In the genomic region with DNA sequence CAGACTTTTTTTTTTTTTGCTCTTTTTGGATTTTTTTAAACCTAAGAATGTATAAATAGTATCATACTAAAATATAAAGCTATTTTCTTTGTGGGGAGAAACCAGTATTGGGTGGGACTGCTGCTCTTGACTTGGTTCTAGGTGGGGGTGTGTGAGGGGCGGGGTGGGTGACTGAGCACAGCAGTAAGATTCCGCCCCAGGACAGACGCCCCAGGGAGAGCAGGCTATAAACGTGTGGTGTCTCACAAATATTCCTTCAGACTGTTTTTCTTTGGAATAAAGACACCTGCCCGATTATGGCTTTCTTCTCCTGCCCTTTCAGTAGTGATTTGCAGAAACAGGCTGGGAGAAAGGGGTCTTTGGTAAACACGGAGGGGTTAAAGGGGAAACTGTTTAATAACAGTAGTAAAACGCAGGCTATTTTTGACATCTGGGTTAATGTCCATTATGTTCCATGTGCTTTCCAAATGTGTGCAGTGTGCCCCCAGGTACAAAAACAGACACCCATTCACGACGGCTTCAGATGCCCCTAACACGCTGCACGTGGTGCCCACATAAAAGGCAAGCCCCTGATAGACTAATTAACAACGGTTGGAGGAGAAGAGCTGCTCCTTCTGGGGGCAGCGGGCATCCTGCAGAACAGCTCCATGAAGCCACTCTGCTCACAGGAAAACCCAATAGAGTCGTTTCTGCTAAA, we compare ENCODE assay signal across 16 cellular contexts.
DNase-seq lines count a peak whose midpoint lies in the region; ATAC-seq and TF ChIP-seq lines count a peak whose summit lies in the region.
"Had no signal": no experiment of that assay in that cellular context is flagged by ENCODE, and none has a peak within 500 bp of the region (broad histone marks: within the 10 kb centered on the region; RNA-seq: fewer than 3 reads in every experiment).

No MANE protein-coding gene starts in this region.

- no peaks in the 10 kb centered on the region for H3K27me3 Mint-ChIP-seq in nephron progenitor cell (ENCODE audit: low read depth, poor library complexity)

- peak overlapping the region; percentile 62 for H3K4me3 Mint-ChIP-seq in nephron progenitor cell
- H3K4me3 Mint-ChIP-seq: CD4-positive, alpha-beta T cell; GM23338 had no signal

- H3K27ac Mint-ChIP-seq in nephron progenitor cell: peak overlapping the region; percentile 14
- H3K27ac Mint-ChIP-seq: CD4-positive, alpha-beta T cell; GM23338 had no signal

- no peak for DNase-seq in HEK293T (ENCODE audit: extremely low spot score)
- peak; percentile 28 for DNase-seq in NCI-H2227 treated with DMSO at 0.1 percent for 48 hours (lab: John Stamatoyannopoulos, UW)
- DNase-seq in left kidney (ENCODE audit: low read depth, low spot score): peak; percentile 46
- DNase-seq in nephron progenitor cell: no peak
- no peak for DNase-seq in nucleus accumbens (lab: John Stamatoyannopoulos, UW)
- no peak for DNase-seq in CD1c-positive myeloid dendritic cell (ENCODE audit: extremely low spot score)
- DNase-seq in epidermal melanocyte (ENCODE audit: insufficient read length, low spot score): no peak
- DNase-seq: ACHN; BE2C; C1 segment of cervical spinal cord; CD4-positive, alpha-beta T cell; DMS153; DMS79; GDM1 had no signal

- POLR2A ChIA-PET in HEK293T (lab: Yijun Ruan, JAX): no interaction called here

- no peaks in the 10 kb centered on the region for H3K9me3 Mint-ChIP-seq in nephron progenitor cell
- H3K9me3 Mint-ChIP-seq: CD4-positive, alpha-beta T cell; GM23338 had no signal

- CTCF ChIA-PET in HEK293T (lab: Yijun Ruan, JAX): interaction anchor here (0.7 kb wide), 1 partner anchor 788 kb away, joined by 4 read pairs; no protein-coding TSS in a partner anchor

- no peak for TF ChIP-seq CTCF in nephron progenitor cell (IDR thresholded peaks at IDR 0.05)

- H3K36me3 Mint-ChIP-seq in nephron progenitor cell (ENCODE audit: low read depth): no peaks in the 10 kb centered on the region

- peaks cover 80% of the 10 kb centered on the region for H3K4me1 Mint-ChIP-seq in nephron progenitor cell

- ATAC-seq in HG02571 (IDR thresholded peaks at IDR 0.05; ENCODE audit: unreplicated experiment): no peak
- ATAC-seq: GM23338 had no signal

TF ChIP-seq in HEK293T, 16 proteins besides CTCF, POLR2A, EP300 and RAD21:
- TF ChIP-seq, protein P1, sequence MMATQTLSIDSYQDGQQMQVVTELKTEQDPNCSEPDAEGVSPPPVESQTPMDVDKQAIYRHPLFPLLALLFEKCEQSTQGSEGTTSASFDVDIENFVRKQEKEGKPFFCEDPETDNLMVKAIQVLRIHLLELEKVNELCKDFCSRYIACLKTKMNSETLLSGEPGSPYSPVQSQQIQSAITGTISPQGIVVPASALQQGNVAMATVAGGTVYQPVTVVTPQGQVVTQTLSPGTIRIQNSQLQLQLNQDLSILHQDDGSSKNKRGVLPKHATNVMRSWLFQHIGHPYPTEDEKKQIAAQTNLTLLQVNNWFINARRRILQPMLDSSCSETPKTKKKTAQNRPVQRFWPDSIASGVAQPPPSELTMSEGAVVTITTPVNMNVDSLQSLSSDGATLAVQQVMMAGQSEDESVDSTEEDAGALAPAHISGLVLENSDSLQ (IDR thresholded peaks at IDR 0.05): no peak
- no peak for TF ChIP-seq FOXM1 (IDR thresholded peaks at IDR 0.05; ENCODE audit: borderline replicate concordance)
- no peak for TF ChIP-seq BHLHE40 (IDR thresholded peaks at IDR 0.05; ENCODE audit: borderline replicate concordance)
- TF ChIP-seq FOXK2 (IDR thresholded peaks at IDR 0.05): no peak
- no peak for TF ChIP-seq NFRKB (IDR thresholded peaks at IDR 0.05)
- TF ChIP-seq CTBP1 (IDR thresholded peaks at IDR 0.05; ENCODE audit: borderline replicate concordance): no peak
- TF ChIP-seq L3MBTL2 (conservative IDR thresholded peaks at IDR 0.05): peak; percentile 76
- TF ChIP-seq ZNF384 (IDR thresholded peaks at IDR 0.05): 0 out of 2 replicates have a peak, but pooled peaks have one; percentile 22
- no peak for TF ChIP-seq SP1 (IDR thresholded peaks at IDR 0.05)
- no peak for TF ChIP-seq FOXA1 (IDR thresholded peaks at IDR 0.05)
- TF ChIP-seq HDGF (IDR thresholded peaks at IDR 0.05; ENCODE audit: borderline replicate concordance): no peak
- TF ChIP-seq LEF1 (IDR thresholded peaks at IDR 0.05; ENCODE audit: borderline replicate concordance): no peak
- no peak for TF ChIP-seq TARDBP (IDR thresholded peaks at IDR 0.05)
- TF ChIP-seq SUZ12 (IDR thresholded peaks at IDR 0.05): no peak
- TF ChIP-seq ELF4 (IDR thresholded peaks at IDR 0.05): no peak
TF ChIP-seq in HEK293T: peak in this region for 2.

Comparison
In these comparisons a context has a peak if more than half of its experiments do, and no peak if none do; other contexts are left out.
1. DNase-seq: peak in NCI-H2227 treated with DMSO at 0.1 percent for 48 hours (single experiment) and left kidney (single experiment); none in HEK293T (single experiment), nephron progenitor cell (single experiment), nucleus accumbens (0 of 56), CD1c-positive myeloid dendritic cell (single experiment) and epidermal melanocyte (single experiment).